In the genomic region with DNA sequence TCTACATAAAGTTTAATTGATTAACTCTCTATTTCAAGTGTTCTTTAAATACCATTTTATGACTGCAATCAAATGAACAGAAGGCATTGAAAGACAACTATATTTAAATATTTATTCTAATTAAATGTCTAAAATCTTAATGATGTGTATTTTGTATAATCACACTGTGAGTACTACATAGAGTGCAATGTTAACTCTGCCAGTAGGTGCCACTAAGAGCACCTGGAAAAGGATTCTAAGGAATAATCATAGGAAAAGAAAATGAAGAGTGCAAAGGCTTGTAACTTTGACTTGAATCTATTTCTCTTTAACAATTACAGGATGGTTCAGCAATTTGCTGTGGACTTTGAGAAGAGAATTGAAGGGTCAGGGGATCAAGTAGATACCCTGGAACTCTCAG, we compare ENCODE assay signal across 10 cellular contexts.
A peak's percentile ranks its signal among the peaks of the same experiment; 100 is the strongest.
DNase-seq lines count a peak whose midpoint lies in the region; ATAC-seq, FAIRE-seq and TF ChIP-seq lines count a peak whose summit lies in the region.
"Had no signal": no experiment of that assay in that cellular context is flagged by ENCODE, and none has a peak within 500 bp of the region (broad histone marks: within the 10 kb centered on the region; RNA-seq: fewer than 3 reads in every experiment).

No MANE protein-coding gene starts in this region.

- no peak overlapping the region for H2BK12ac ChIP-seq in mesenchymal stem cell (ENCODE audit: low read length in 2 of 2)

- no peak for ATAC-seq in HG03442 (IDR thresholded peaks at IDR 0.05; ENCODE audit: unreplicated experiment)

- peak; percentile 56 for TF ChIP-seq CTCF in AG04450 (IDR thresholded peaks at IDR 0.05; ENCODE audit: low read depth, low read length)
- TF ChIP-seq CTCF in LNCaP clone FGC (IDR thresholded peaks at IDR 0.05; ENCODE audit: control insufficient read depth, extremely low read depth, insufficient read depth) = peak; percentile 63
- TF ChIP-seq CTCF in bronchial epithelial cell (IDR thresholded peaks at IDR 0.05; ENCODE audit: insufficient read depth, low read length, severe bottlenecking) = no peak
- no peak for TF ChIP-seq CTCF in WERI-Rb-1 (IDR thresholded peaks at IDR 0.05; ENCODE audit: low read depth, low read length)

- no peaks in the 10 kb centered on the region for H3K27me3 ChIP-seq in AG04450 (ENCODE audit: control insufficient read depth, insufficient read depth, low read length)
- no peaks in the 10 kb centered on the region for H3K27me3 ChIP-seq in bronchial epithelial cell (ENCODE audit: control insufficient read depth, insufficient read depth, low read length)
- no peaks in the 10 kb centered on the region for H3K27me3 ChIP-seq in mesenchymal stem cell (ENCODE audit: control insufficient read depth in 1 of 2, insufficient read depth in 1 of 2, low read length in 2 of 2)
- H3K27me3 ChIP-seq in WERI-Rb-1 (ENCODE audit: insufficient read depth, low read depth, severe bottlenecking) = no peaks in the 10 kb centered on the region
- no peaks in the 10 kb centered on the region for H3K27me3 ChIP-seq in effector memory CD4-positive, alpha-beta T cell (replicated peaks; ENCODE audit: control insufficient read depth, insufficient read depth, low read length, poor library complexity, severe bottlenecking)

- H2AK5ac ChIP-seq in mesenchymal stem cell (ENCODE audit: low read length, severe bottlenecking) = no peak overlapping the region

- H2BK15ac ChIP-seq in mesenchymal stem cell (ENCODE audit: low read depth, poor library complexity, severe bottlenecking) = no peak overlapping the region

- H3K4me3 ChIP-seq in AG04450 (ENCODE audit: low read depth, low read length) (no peak overlapping the region), LNCaP clone FGC (ENCODE audit: low read depth, low read length) (no peak overlapping the region), bronchial epithelial cell (ENCODE audit: low read depth, low read length) (no peak overlapping the region), mesenchymal stem cell (ENCODE audit: insufficient read depth in 1 of 2, low read depth in 1 of 2, low read length in 2 of 2) (peak overlapping the region in 1 of 2 experiments; percentile 52), WERI-Rb-1 (ENCODE audit: low read depth, low read length) (no peak overlapping the region)
- no peak overlapping the region for H3K4me3 ChIP-seq in effector memory CD4-positive, alpha-beta T cell (ENCODE audit: insufficient read depth, low read depth, low read length, poor library complexity, severe bottlenecking)

- no peak overlapping the region for H4K8ac ChIP-seq in mesenchymal stem cell (ENCODE audit: low read length)

- FAIRE-seq in bronchial epithelial cell (lab: Jason Lieb, UNC) = no peak

- H3K27ac ChIP-seq in AG04450 (ENCODE audit: low read depth, low read length) = no peak overlapping the region
- H3K27ac ChIP-seq in mesenchymal stem cell (ENCODE audit: low read length, poor library complexity, severe bottlenecking) = no peak overlapping the region
- no peak overlapping the region for H3K27ac ChIP-seq in WERI-Rb-1
- no peak overlapping the region for H3K27ac ChIP-seq in effector memory CD4-positive, alpha-beta T cell (ENCODE audit: insufficient read depth, low read length, poor library complexity, severe bottlenecking)

- no peaks in the 10 kb centered on the region for H3K79me1 ChIP-seq in mesenchymal stem cell (replicated peaks; ENCODE audit: low read length, poor library complexity, severe bottlenecking)

- H3K4me1 ChIP-seq in mesenchymal stem cell (ENCODE audit: control insufficient read depth, insufficient read depth, low read depth, low read length) = peaks cover 3% of the 10 kb centered on the region
- peaks cover 3% of the 10 kb centered on the region for H3K4me1 ChIP-seq in effector memory CD4-positive, alpha-beta T cell (ENCODE audit: control insufficient read depth, insufficient read depth, low read length, poor library complexity, severe bottlenecking)

- no peak overlapping the region for H2AFZ ChIP-seq in mesenchymal stem cell (ENCODE audit: low read depth, low read length)

- no peak overlapping the region for H3K4me2 ChIP-seq in mesenchymal stem cell (ENCODE audit: low read length, poor library complexity, severe bottlenecking)

- no peaks in the 10 kb centered on the region for H3K36me3 ChIP-seq in bronchial epithelial cell (ENCODE audit: control insufficient read depth, insufficient read depth, low read length)
- H3K36me3 ChIP-seq in mesenchymal stem cell (ENCODE audit: control insufficient read depth in 1 of 2, insufficient read depth in 2 of 2, low read depth in 1 of 2, low read length in 2 of 2) = peaks cover 0 to 2% of the 10 kb centered on the region in 2 experiments
- H3K36me3 ChIP-seq in WERI-Rb-1 = no peaks in the 10 kb centered on the region
- no peaks in the 10 kb centered on the region for H3K36me3 ChIP-seq in effector memory CD4-positive, alpha-beta T cell (ENCODE audit: control insufficient read depth, insufficient read depth, low read length)

- no peak overlapping the region for H3K18ac ChIP-seq in mesenchymal stem cell (ENCODE audit: low read depth in 1 of 2, low read length in 2 of 2)

- DNase-seq in AG04450 (ENCODE audit: low read depth, low spot score) (no peak), LNCaP clone FGC (ENCODE audit: low read depth) (no peak), bronchial epithelial cell (ENCODE audit: low read depth) (peak; percentile 16), mesenchymal stem cell (peak; percentile 31), WERI-Rb-1 (no peak)
- DNase-seq in central memory CD4-positive, alpha-beta T cell = no peak
- no peak for DNase-seq in effector memory CD4-positive, alpha-beta T cell
- DNase-seq: activated CD4-positive, alpha-beta T cell treated with anti-CD3 and anti-CD28 coated beads for 4 hours; nephron progenitor cell had no signal

- no peak overlapping the region for H3K23ac ChIP-seq in mesenchymal stem cell (ENCODE audit: low read length in 2 of 2)

- no peak overlapping the region for H3K14ac ChIP-seq in mesenchymal stem cell (ENCODE audit: low read length in 2 of 2)

- CTCF ChIA-PET in AG04450 (lab: Charles Lee) = interaction anchor here (1.1 to 3.0 kb wide), 2 partner anchors 39 to 356 kb away, joined by 3 to 15 read pairs; no protein-coding TSS in a partner anchor

- H3K9me3 ChIP-seq in AG04450 (ENCODE audit: control insufficient read depth, insufficient read depth, low read length) = no peaks in the 10 kb centered on the region
- H3K9me3 ChIP-seq in mesenchymal stem cell (ENCODE audit: control insufficient read depth, low read length) = no peaks in the 10 kb centered on the region
- no peaks in the 10 kb centered on the region for H3K9me3 ChIP-seq in WERI-Rb-1 (ENCODE audit: severe bottlenecking)
- H3K9me3 ChIP-seq in effector memory CD4-positive, alpha-beta T cell (ENCODE audit: control insufficient read depth, low read length) = no peaks in the 10 kb centered on the region

- no peak overlapping the region for H2BK5ac ChIP-seq in mesenchymal stem cell (ENCODE audit: low read depth, low read length, poor library complexity, severe bottlenecking)

- H2BK120ac ChIP-seq in mesenchymal stem cell (ENCODE audit: low read depth, low read length) = no peak overlapping the region

- POLR2A ChIA-PET in AG04450 (lab: Yijun Ruan, JAX) = no interaction called here

- H4K91ac ChIP-seq in mesenchymal stem cell (ENCODE audit: low read length) = no peak overlapping the region

- no peak overlapping the region for H3K4ac ChIP-seq in mesenchymal stem cell (ENCODE audit: low read depth in 1 of 2, low read length in 2 of 2)

- peak overlapping the region; percentile 81 for H3K9ac ChIP-seq in mesenchymal stem cell (ENCODE audit: low read length)

Comparison
In these comparisons a context has a peak if more than half of its experiments do, and no peak if none do; other contexts are left out.
1. DNase-seq: peak in bronchial epithelial cell (single experiment) and mesenchymal stem cell (single experiment); none in AG04450 (single experiment), LNCaP clone FGC (single experiment), central memory CD4-positive, alpha-beta T cell (single experiment), WERI-Rb-1 (single experiment) and effector memory CD4-positive, alpha-beta T cell (0 of 3).
2. CTCF ChIP-seq: peak in AG04450 (single experiment) and LNCaP clone FGC (single experiment); none in bronchial epithelial cell (single experiment) and WERI-Rb-1 (single experiment).